Comparison of ENCODE assay signal across 20 cellular contexts in the genomic region with DNA sequence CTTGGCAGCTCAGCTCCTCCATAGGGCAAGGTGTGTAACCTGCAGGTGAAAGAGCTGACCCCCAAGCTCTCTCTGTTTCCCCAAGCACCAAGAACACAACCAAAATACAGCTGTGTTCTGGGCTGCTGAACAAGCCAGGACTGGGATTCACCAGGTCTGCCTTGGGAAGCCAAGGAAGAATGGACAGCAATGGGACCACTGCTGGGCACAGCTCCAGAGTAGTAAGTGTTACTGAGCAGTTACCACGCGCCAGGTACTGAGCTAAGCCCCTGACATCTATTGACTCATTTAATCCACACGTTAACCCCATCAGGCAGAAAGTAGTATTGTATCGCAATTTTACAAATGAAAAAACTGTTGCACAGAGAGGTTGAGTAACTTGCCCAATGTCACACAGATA.
A peak's percentile ranks its signal among the peaks of the same experiment; 100 is the strongest.
DNase-seq lines count a peak whose midpoint lies in the region; ATAC-seq and TF ChIP-seq lines count a peak whose summit lies in the region.
"Had no signal": no experiment of that assay in that cellular context is flagged by ENCODE, and none has a peak within 500 bp of the region (broad histone marks: within the 10 kb centered on the region; RNA-seq: fewer than 3 reads in every experiment).

No MANE protein-coding gene starts in this region.

- H3K36me3 ChIP-seq in tibial artery (no peaks in the 10 kb centered on the region), Peyer's patch (no peaks in the 10 kb centered on the region)
- H3K36me3 ChIP-seq: BE2C, BLaER1 had no signal

- no peak for ATAC-seq in activated naive CD8-positive, alpha-beta T cell treated with anti-CD3 and anti-CD28 coated beads, Interleukin-2, amount 10 ng/mL, durations not matched to agents 7 days and 5 days (ENCODE audit: low read depth)
- no peak for ATAC-seq in activated naive CD8-positive, alpha-beta T cell treated with anti-CD3 and anti-CD28 coated beads, Interleukin-2, amount 50 U/mL, for 24 hours
- no peak for ATAC-seq in sciatic nerve

- H3K27ac Mint-ChIP-seq in activated naive CD8-positive, alpha-beta T cell treated with anti-CD3 and anti-CD28 coated beads, Interleukin-2, amount 10 ng/mL, durations not matched to agents 7 days and 5 days = no peak overlapping the region
- H3K27ac Mint-ChIP-seq in activated naive CD8-positive, alpha-beta T cell treated with anti-CD3 and anti-CD28 coated beads, Interleukin-2, amount 50 U/mL, for 24 hours = no peak overlapping the region
- no peak overlapping the region for H3K27ac Mint-ChIP-seq in glutamatergic neuron (ENCODE audit: unreplicated experiment)
- H3K27ac Mint-ChIP-seq: CD14-positive monocyte; CD4-positive, alpha-beta memory T cell; CD4-positive, CD25-positive, alpha-beta regulatory T cell had no signal

- no peak for TF ChIP-seq CTCF in glutamatergic neuron (IDR thresholded peaks at IDR 0.05; ENCODE audit: partially characterized antibody, unreplicated experiment)
- no peak for TF ChIP-seq CTCF in tibial artery (IDR thresholded peaks at IDR 0.05)
- no peak for TF ChIP-seq CTCF in Peyer's patch (IDR thresholded peaks at IDR 0.05)

- peaks cover 9% of the 10 kb centered on the region for H3K27me3 Mint-ChIP-seq in activated naive CD8-positive, alpha-beta T cell treated with anti-CD3 and anti-CD28 coated beads, Interleukin-2, amount 10 ng/mL, durations not matched to agents 7 days and 5 days
- peaks cover 3% of the 10 kb centered on the region for H3K27me3 Mint-ChIP-seq in activated naive CD8-positive, alpha-beta T cell treated with anti-CD3 and anti-CD28 coated beads, Interleukin-2, amount 50 U/mL, for 24 hours
- H3K27me3 Mint-ChIP-seq in glutamatergic neuron (ENCODE audit: unreplicated experiment) = peaks cover 4% of the 10 kb centered on the region

- POLR2A ChIA-PET in activated naive CD8-positive, alpha-beta T cell treated with anti-CD3 and anti-CD28 coated beads, Interleukin-2, amount 10 ng/mL, durations not matched to agents 7 days and 5 days (lab: Charles Lee) = no interaction called here

- H3K4me1 Mint-ChIP-seq in activated naive CD8-positive, alpha-beta T cell treated with anti-CD3 and anti-CD28 coated beads, Interleukin-2, amount 10 ng/mL, durations not matched to agents 7 days and 5 days = no peaks in the 10 kb centered on the region
- H3K4me1 Mint-ChIP-seq in activated naive CD8-positive, alpha-beta T cell treated with anti-CD3 and anti-CD28 coated beads, Interleukin-2, amount 50 U/mL, for 24 hours = no peaks in the 10 kb centered on the region
- peaks cover 3% of the 10 kb centered on the region for H3K4me1 Mint-ChIP-seq in glutamatergic neuron (ENCODE audit: low read depth, unreplicated experiment)
- H3K4me1 Mint-ChIP-seq: CD14-positive monocyte; CD4-positive, alpha-beta memory T cell; CD4-positive, CD25-positive, alpha-beta regulatory T cell had no signal

- no peaks in the 10 kb centered on the region for H3K9me3 Mint-ChIP-seq in activated naive CD8-positive, alpha-beta T cell treated with anti-CD3 and anti-CD28 coated beads, Interleukin-2, amount 10 ng/mL, durations not matched to agents 7 days and 5 days
- no peaks in the 10 kb centered on the region for H3K9me3 Mint-ChIP-seq in activated naive CD8-positive, alpha-beta T cell treated with anti-CD3 and anti-CD28 coated beads, Interleukin-2, amount 50 U/mL, for 24 hours
- H3K9me3 Mint-ChIP-seq in glutamatergic neuron (ENCODE audit: unreplicated experiment) = peaks cover 2% of the 10 kb centered on the region

- H3K27ac ChIP-seq in tibial artery (no peak overlapping the region), Peyer's patch (no peak overlapping the region)
- H3K27ac ChIP-seq: BLaER1 had no signal

- H3K36me3 Mint-ChIP-seq in activated naive CD8-positive, alpha-beta T cell treated with anti-CD3 and anti-CD28 coated beads, Interleukin-2, amount 10 ng/mL, durations not matched to agents 7 days and 5 days = no peaks in the 10 kb centered on the region
- H3K36me3 Mint-ChIP-seq in activated naive CD8-positive, alpha-beta T cell treated with anti-CD3 and anti-CD28 coated beads, Interleukin-2, amount 50 U/mL, for 24 hours (ENCODE audit: low read depth) = no peaks in the 10 kb centered on the region
- H3K36me3 Mint-ChIP-seq in glutamatergic neuron (ENCODE audit: unreplicated experiment) = peaks cover 4% of the 10 kb centered on the region
- H3K36me3 Mint-ChIP-seq: CD14-positive monocyte; CD4-positive, alpha-beta memory T cell; CD4-positive, CD25-positive, alpha-beta regulatory T cell had no signal

- no peaks in the 10 kb centered on the region for H3K4me1 ChIP-seq in tibial artery
- H3K4me1 ChIP-seq in Peyer's patch = no peaks in the 10 kb centered on the region
- H3K4me1 ChIP-seq: Caco-2 had no signal

- H3K4me3 Mint-ChIP-seq in activated naive CD8-positive, alpha-beta T cell treated with anti-CD3 and anti-CD28 coated beads, Interleukin-2, amount 10 ng/mL, durations not matched to agents 7 days and 5 days = no peak overlapping the region
- H3K4me3 Mint-ChIP-seq in activated naive CD8-positive, alpha-beta T cell treated with anti-CD3 and anti-CD28 coated beads, Interleukin-2, amount 50 U/mL, for 24 hours = no peak overlapping the region
- H3K4me3 Mint-ChIP-seq in glutamatergic neuron (ENCODE audit: unreplicated experiment) = no peak overlapping the region
- H3K4me3 Mint-ChIP-seq: CD14-positive monocyte; CD4-positive, alpha-beta memory T cell; CD4-positive, CD25-positive, alpha-beta regulatory T cell had no signal

- peak; percentile 0 for DNase-seq in activated naive CD8-positive, alpha-beta T cell treated with anti-CD3 and anti-CD28 coated beads, Interleukin-2, amount 10 ng/mL, durations not matched to agents 7 days and 5 days
- DNase-seq in activated naive CD8-positive, alpha-beta T cell treated with anti-CD3 and anti-CD28 coated beads, Interleukin-2, amount 50 U/mL, for 24 hours = no peak
- DNase-seq in glutamatergic neuron (peak; percentile 1), sciatic nerve (ENCODE audit: low spot score) (peak; percentile 19), tibial artery (peak; percentile 9 to 41), Peyer's patch (no peak), NCI-H2196 treated with DMSO at 0.1 percent for 48 hours (lab: John Stamatoyannopoulos, UW; ENCODE audit: unreplicated experiment) (no peak), NK-92 (lab: John Stamatoyannopoulos, UW; ENCODE audit: unreplicated experiment) (no peak)
- DNase-seq: 8988T; ACHN; BE2C; C1 segment of cervical spinal cord; Calu3; CD4-positive, alpha-beta memory T cell; CD4-positive, CD25-positive, alpha-beta regulatory T cell; DMS79 treated with DMSO at 0.1 percent for 48 hours; GF-D8 had no signal

- no peak overlapping the region for H3K4me3 ChIP-seq in tibial artery
- H3K4me3 ChIP-seq in Peyer's patch = no peak overlapping the region
- H3K4me3 ChIP-seq: BLaER1 had no signal

- intact Hi-C loops in sciatic nerve (cut with DNase I) (loop anchor here (5.0 kb wide), 1 partner anchor 684 kb away; no protein-coding TSS in a partner anchor), tibial artery (cut with DNase I; ENCODE audit: low total_unique reads) (no loop called here)

- H3K9me3 ChIP-seq in tibial artery (no peaks in the 10 kb centered on the region), Peyer's patch (no peaks in the 10 kb centered on the region)
- H3K9me3 ChIP-seq: BE2C, BLaER1, Caco-2 had no signal

- no peaks in the 10 kb centered on the region for H3K27me3 ChIP-seq in tibial artery
- H3K27me3 ChIP-seq in Peyer's patch = no peaks in the 10 kb centered on the region
- H3K27me3 ChIP-seq: BE2C, BLaER1 had no signal

- TF ChIP-seq POLR2A in Peyer's patch (IDR thresholded peaks at IDR 0.05) = no peak

Comparison
In these comparisons a context has a peak if more than half of its experiments do, and no peak if none do; other contexts are left out.
1. DNase-seq: peak in activated naive CD8-positive, alpha-beta T cell treated with anti-CD3 and anti-CD28 coated beads, Interleukin-2, amount 10 ng/mL, durations not matched to agents 7 days and 5 days (single experiment), glutamatergic neuron (single experiment), sciatic nerve (single experiment) and tibial artery (2 of 2); none in activated naive CD8-positive, alpha-beta T cell treated with anti-CD3 and anti-CD28 coated beads, Interleukin-2, amount 50 U/mL, for 24 hours (single experiment), Peyer's patch (0 of 3), NCI-H2196 treated with DMSO at 0.1 percent for 48 hours (single experiment) and NK-92 (single experiment).